23 cellular contexts compared by ENCODE assay signal in genomic region chr18:50190926-50191325, GRCh38.
"Had no signal": no experiment of that assay in that cellular context is flagged by ENCODE, and none has a peak within 500 bp of the region (broad histone marks: within the 10 kb centered on the region; RNA-seq: fewer than 3 reads in every experiment).

No MANE protein-coding gene starts in this region.

- DNase-seq: activated CD4-positive, alpha-beta T cell treated with anti-CD3 and anti-CD28 coated beads, Interleukin-2, amount 10 ng/mL, durations not matched to agents 7 days and 5 days; activated CD4-positive, CD25-positive, alpha-beta regulatory T cell; activated CD8-positive, alpha-beta memory T cell treated with anti-CD3 and anti-CD28 coated beads for 24 hours; activated CD8-positive, alpha-beta memory T cell treated with anti-CD3 and anti-CD28 coated beads, Interleukin-2, amount 50 U/mL, for 48 hours; activated gamma-delta T cell; activated T-cell treated with anti-CD3 and anti-CD28 coated beads, Interleukin-2, amount 50 U/mL, for 48 hours; adrenal gland; body of pancreas; central memory CD4-positive, alpha-beta T cell; dorsolateral prefrontal cortex; erythroblast; glutamatergic neuron; hippocampal formation; left lung; stimulated activated CD4-positive, alpha-beta T cell treated with anti-CD3 and anti-CD28 coated beads, Interleukin-2, amount 100 ng/mL, for 48 hours; T1000 had no signal

- H3K9me3 Mint-ChIP-seq: activated CD4-positive, alpha-beta T cell treated with anti-CD3 and anti-CD28 coated beads, Interleukin-2, amount 10 ng/mL, durations not matched to agents 7 days and 5 days; activated naive CD4-positive, alpha-beta T cell treated with anti-CD3 and anti-CD28 coated beads, Interleukin-2, amount 50 U/mL, for 72 hours; stimulated activated naive CD8-positive, alpha-beta T cell treated with anti-CD3 and anti-CD28 coated beads, Interleukin-15, Interleukin-2, amounts not matched to agents 100 ng/mL and 50 ng/mL, for 24 hours had no signal

- H3K27ac Mint-ChIP-seq: activated CD4-positive, alpha-beta T cell treated with anti-CD3 and anti-CD28 coated beads, Interleukin-2, amount 10 ng/mL, durations not matched to agents 7 days and 5 days; progenitor cell of endocrine pancreas; stimulated activated naive CD8-positive, alpha-beta T cell treated with anti-CD3 and anti-CD28 coated beads, Interleukin-15, Interleukin-2, amounts not matched to agents 100 ng/mL and 50 ng/mL, for 24 hours had no signal

- H3K36me3 ChIP-seq: adrenal gland, left lung, right atrium auricular region, tibial nerve, vagina had no signal

- ATAC-seq: body of pancreas, left lung had no signal

- H3K27ac ChIP-seq: adrenal gland, body of pancreas, dorsolateral prefrontal cortex, left lung, right atrium auricular region, skin epidermis, tibial nerve, vagina had no signal

- H3K4me3 Mint-ChIP-seq: activated CD4-positive, alpha-beta T cell treated with anti-CD3 and anti-CD28 coated beads, Interleukin-2, amount 10 ng/mL, durations not matched to agents 7 days and 5 days; stimulated activated naive CD8-positive, alpha-beta T cell treated with anti-CD3 and anti-CD28 coated beads, Interleukin-15, Interleukin-2, amounts not matched to agents 100 ng/mL and 50 ng/mL, for 24 hours had no signal

- H3K4me3 ChIP-seq: adrenal gland, body of pancreas, dorsolateral prefrontal cortex, left lung, right atrium auricular region, skin epidermis, tibial nerve, vagina had no signal

- H3K27me3 ChIP-seq: body of pancreas, vagina had no signal

- H3K9me3 ChIP-seq: adrenal gland, body of pancreas, left lung, right atrium auricular region, tibial nerve, vagina had no signal
